ENCODE assay signal across 12 cellular contexts in genomic region chr2:74205113-74205512, GRCh38. TPM values are rescaled to one million over a fixed set of nuclear protein-coding genes. Genes with fewer than 3 reads are reported as not detected.
DNase-seq lines count a peak whose midpoint lies in the region; ATAC-seq and TF ChIP-seq lines count a peak whose summit lies in the region.
"Had no signal": no experiment of that assay in that cellular context is flagged by ENCODE, and none has a peak within 500 bp of the region (broad histone marks: within the 10 kb centered on the region; RNA-seq: fewer than 3 reads in every experiment).

No MANE protein-coding gene starts in this region.

- peaks cover 28 to 71% (median 59%) of the 10 kb centered on the region in 3 donors for H3K4me1 Mint-ChIP-seq in CD8-positive, alpha-beta memory T cell
- H3K4me1 Mint-ChIP-seq in chondrocyte (ENCODE audit: low read depth) (peaks cover 93% of the 10 kb centered on the region), osteocyte (ENCODE audit: unreplicated experiment) (peaks cover 90% of the 10 kb centered on the region)

- H4K20me1 ChIP-seq in OCI-LY1 (ENCODE audit: insufficient read depth, low read length), result no peaks in the 10 kb centered on the region

- no peak overlapping the region for H2AFZ ChIP-seq in OCI-LY1 (ENCODE audit: low read length)
- H2AFZ ChIP-seq: GM23248 had no signal

- peaks cover 65% of the 10 kb centered on the region for H3K79me2 ChIP-seq in OCI-LY1 (ENCODE audit: insufficient read depth, low read length)

- POLR2A ChIA-PET in CD8-positive, alpha-beta memory T cell (lab: Charles Lee), result interaction anchor here (2.7 kb wide), 1 partner anchor 27 kb away, joined by 11 read pairs; the partner anchor contains the start of gene MOB1A

- no peaks in the 10 kb centered on the region for H3K9me3 ChIP-seq in CD8-positive, alpha-beta memory T cell (ENCODE audit: low read length)
- H3K9me3 ChIP-seq in OCI-LY1 (ENCODE audit: low read length), result no peaks in the 10 kb centered on the region

- no peaks in the 10 kb centered on the region for H3K9me2 ChIP-seq in OCI-LY1 (ENCODE audit: low read depth, low read length)

- peak overlapping the region; percentile 26; the same call in 1 of the 2 replicates for H3K4me2 ChIP-seq in OCI-LY1 (ENCODE audit: low read length)

- DNase-seq in CD8-positive, alpha-beta memory T cell, result no peak
- DNase-seq in chondrocyte (ENCODE audit: low spot score) (no peak), osteocyte (ENCODE audit: extremely low spot score, unreplicated experiment) (no peak), NCI-H524 treated with DMSO at 0.1 percent for 48 hours (lab: John Stamatoyannopoulos, UW) (no peak)
- DNase-seq: EL; GM23248; stimulated activated CD4-positive, alpha-beta T cell treated with anti-CD3 and anti-CD28 coated beads, Interleukin-4, amount 100 ng/mL, for 24 hours; T1000 had no signal

- H3K4me3 Mint-ChIP-seq in CD8-positive, alpha-beta memory T cell, result peak overlapping the region in 6 of 7 donors; percentile 73 to 81 (median 76)
- H3K4me3 Mint-ChIP-seq in chondrocyte (ENCODE audit: unreplicated experiment) (no peak overlapping the region), osteocyte (ENCODE audit: unreplicated experiment) (no peak overlapping the region)

- H3K27ac ChIP-seq in CD8-positive, alpha-beta memory T cell (ENCODE audit: low read depth, low read length), result peak overlapping the region; percentile 68
- no peak overlapping the region for H3K27ac ChIP-seq in OCI-LY1 (ENCODE audit: low read depth, low read length, poor library complexity, severe bottlenecking)

- H3K36me3 Mint-ChIP-seq in CD8-positive, alpha-beta memory T cell, result peaks cover 0 to 20% (median 7%) of the 10 kb centered on the region in 3 donors
- H3K36me3 Mint-ChIP-seq in chondrocyte (ENCODE audit: low read depth) (peaks cover 28% of the 10 kb centered on the region), osteocyte (ENCODE audit: unreplicated experiment) (peaks cover 46% of the 10 kb centered on the region)

- H3K27ac Mint-ChIP-seq in CD8-positive, alpha-beta memory T cell, result peak overlapping the region; percentile 92 to 98 (median 97)
- H3K27ac Mint-ChIP-seq in chondrocyte (ENCODE audit: unreplicated experiment) (peak overlapping the region; percentile 34), osteocyte (ENCODE audit: unreplicated experiment) (peak overlapping the region; percentile 14)

- H3K27me3 Mint-ChIP-seq in CD8-positive, alpha-beta memory T cell, result no peaks in the 10 kb centered on the region
- no peaks in the 10 kb centered on the region for H3K27me3 Mint-ChIP-seq in chondrocyte (ENCODE audit: low read depth)
- H3K27me3 Mint-ChIP-seq in osteocyte (ENCODE audit: unreplicated experiment), result no peaks in the 10 kb centered on the region

- no peaks in the 10 kb centered on the region for H3K9me3 Mint-ChIP-seq in CD8-positive, alpha-beta memory T cell
- H3K9me3 Mint-ChIP-seq in chondrocyte (ENCODE audit: low read depth) (no peaks in the 10 kb centered on the region), osteocyte (ENCODE audit: unreplicated experiment) (no peaks in the 10 kb centered on the region)

- no peak overlapping the region for H3K9ac ChIP-seq in OCI-LY1 (ENCODE audit: low read length)
- H3K9ac ChIP-seq: GM23248 had no signal

- H3K4me1 ChIP-seq in CD8-positive, alpha-beta memory T cell (ENCODE audit: insufficient read depth, low read length), result peaks cover 34% of the 10 kb centered on the region
- H3K4me1 ChIP-seq in OCI-LY1 (ENCODE audit: insufficient read depth, low read length, severe bottlenecking), result peaks cover 34% of the 10 kb centered on the region

- no peak for TF ChIP-seq CTCF in OCI-LY1 (IDR thresholded peaks at IDR 0.05; ENCODE audit: low read length)
- TF ChIP-seq CTCF in chondrocyte (IDR thresholded peaks at IDR 0.05), result no peak
- TF ChIP-seq CTCF in osteocyte (IDR thresholded peaks at IDR 0.05), result no peak

- ATAC-seq in GM21619 (IDR thresholded peaks at IDR 0.05; ENCODE audit: unreplicated experiment) (no peak), HG02610 (IDR thresholded peaks at IDR 0.05; ENCODE audit: unreplicated experiment) (no peak), GM18870 (IDR thresholded peaks at IDR 0.05; ENCODE audit: unreplicated experiment) (no peak)

- H3K36me3 ChIP-seq in CD8-positive, alpha-beta memory T cell (ENCODE audit: insufficient read depth, low read length), result peaks cover 4% of the 10 kb centered on the region
- peaks cover 90% of the 10 kb centered on the region for H3K36me3 ChIP-seq in OCI-LY1 (ENCODE audit: insufficient read depth, low read length)

- no peaks in the 10 kb centered on the region for H3F3A ChIP-seq in OCI-LY1 (ENCODE audit: insufficient read depth, low read length)

- no peak overlapping the region for H3K4me3 ChIP-seq in CD8-positive, alpha-beta memory T cell (ENCODE audit: low read length)
- H3K4me3 ChIP-seq in OCI-LY1 (ENCODE audit: low read depth, low read length, poor library complexity, severe bottlenecking), result no peak overlapping the region
- H3K4me3 ChIP-seq: GM23248 had no signal

- CTCF ChIA-PET in CD8-positive, alpha-beta memory T cell (lab: Charles Lee), result interaction anchor here (0.9 to 3.0 kb wide), 5 partner anchors 24 to 382 kb away, joined by 3 to 8 read pairs (median 3); partner anchors contain the start of gene MOB1A

- no peaks in the 10 kb centered on the region for H3K27me3 ChIP-seq in CD8-positive, alpha-beta memory T cell (ENCODE audit: insufficient read depth, low read length, poor library complexity, severe bottlenecking)
- H3K27me3 ChIP-seq in OCI-LY1 (ENCODE audit: insufficient read depth, low read length), result no peaks in the 10 kb centered on the region

RNA-seq across cellular contexts. Expression of gene MTHFD2, which starts 6.7 kb away (rescaled TPM):
- total RNA-seq in CD8-positive, alpha-beta memory T cell, result 100 to 1,000 TPM; 379 to 397 TPM
- polyA plus RNA-seq in CD8-positive, alpha-beta memory T cell, result 11.0 TPM
- 74.0 to 366 TPM (median 363 TPM) in 3 replicates for total RNA-seq in chondrocyte
- total RNA-seq in osteocyte, result 223 and 242 TPM in 2 replicates

RNA-seq across cellular contexts. Expression of gene MOB1A, which starts 26.4 kb away (rescaled TPM):
- total RNA-seq in CD8-positive, alpha-beta memory T cell, result 100 to 1,000 TPM; 177 to 185 TPM
- polyA plus RNA-seq in CD8-positive, alpha-beta memory T cell, result 161 TPM
- total RNA-seq in chondrocyte (78.3 to 96.1 TPM (median 81.0 TPM) in 3 replicates), osteocyte (96.1 and 96.3 TPM in 2 replicates)

RNA-seq across cellular contexts. Expression of gene BOLA3, which starts 57.4 kb away (rescaled TPM):
- total RNA-seq in CD8-positive, alpha-beta memory T cell, result 100 to 1,000 TPM; 131 to 133 TPM
- polyA plus RNA-seq in CD8-positive, alpha-beta memory T cell, result 74.1 TPM
- total RNA-seq in chondrocyte (27.4 to 46.4 TPM (median 27.8 TPM) in 3 replicates), osteocyte (22.4 and 23.1 TPM in 2 replicates)

Comparison
In these comparisons a context has a peak if more than half of its experiments do, and no peak if none do; other contexts are left out.
1. H3K27ac Mint-ChIP-seq: peak in every context shown above with its lines; median percentile 97 in CD8-positive, alpha-beta memory T cell; 34 in chondrocyte; 14 in osteocyte.
2. H3K4me3 Mint-ChIP-seq: peak in CD8-positive, alpha-beta memory T cell (6 of 7); none in chondrocyte (single experiment) and osteocyte (single experiment).